20 cellular contexts compared by ENCODE assay signal in the genomic region with DNA sequence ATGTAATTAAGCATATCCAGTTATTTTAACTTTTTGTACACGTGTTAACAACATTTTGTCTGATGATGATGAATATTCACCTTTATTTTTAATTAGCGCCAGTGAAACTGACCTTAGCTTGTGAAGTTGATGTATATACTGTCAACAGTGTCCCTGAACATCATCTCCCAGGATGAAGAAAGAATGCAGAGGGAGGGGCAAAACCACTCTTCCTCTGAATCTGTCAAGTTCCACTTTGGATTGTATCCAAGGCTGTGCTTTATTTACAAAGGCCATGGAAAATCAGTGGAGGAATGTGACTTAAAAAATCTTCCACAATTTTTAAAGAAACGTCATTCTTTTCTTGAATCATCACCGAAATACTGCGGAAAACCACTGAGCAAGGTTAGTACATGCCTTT. TPM values are rescaled to one million over a fixed set of nuclear protein-coding genes. Genes with fewer than 3 reads are reported as not detected.
DNase-seq lines count a peak whose midpoint lies in the region; ATAC-seq, FAIRE-seq and TF ChIP-seq lines count a peak whose summit lies in the region.
"Had no signal": no experiment of that assay in that cellular context is flagged by ENCODE, and none has a peak within 500 bp of the region (broad histone marks: within the 10 kb centered on the region; RNA-seq: fewer than 3 reads in every experiment).

No MANE protein-coding gene starts in this region.

- H3K4me1 ChIP-seq in PC-3 (ENCODE audit: insufficient read depth, low read length): peaks cover 19% of the 10 kb centered on the region
- peaks cover 6% of the 10 kb centered on the region for H3K4me1 ChIP-seq in OCI-LY7 (ENCODE audit: insufficient read depth, low read length, poor library complexity, severe bottlenecking)

- H2AFZ ChIP-seq in PC-3 (ENCODE audit: low read length) (no peak overlapping the region), OCI-LY7 (ENCODE audit: low read length) (no peak overlapping the region)

- BruUV-seq in PC-3 (replicated peaks; lab: Mats Ljungman, UMichigan) (no TSS peak), OCI-LY7 (replicated peaks; lab: Mats Ljungman, UMichigan) (no TSS peak)

- CTCF ChIA-PET in PC-3 (lab: Charles Lee): no interaction called here
- CTCF ChIA-PET in OCI-LY7 (lab: Charles Lee; ENCODE audit: unreplicated experiment): no interaction called here

- H3K4me3 ChIP-seq in AG10803 (ENCODE audit: low read length) (no peak overlapping the region), PC-3 (ENCODE audit: low read length) (no peak overlapping the region), bronchial epithelial cell (ENCODE audit: low read depth, low read length) (no peak overlapping the region), OCI-LY7 (ENCODE audit: low read depth, low read length, poor library complexity, severe bottlenecking) (no peak overlapping the region)
- H3K4me3 ChIP-seq: esophagus muscularis mucosa, thoracic aorta had no signal

- DNase-seq in AG10803 (ENCODE audit: low read depth): peak; percentile 25
- DNase-seq in PC-3: peak; percentile 54
- DNase-seq in bronchial epithelial cell (ENCODE audit: low read depth): peak; percentile 49
- DNase-seq in left kidney (ENCODE audit: low read depth, low spot score): peak; percentile 23
- no peak for DNase-seq in substantia nigra (lab: John Stamatoyannopoulos, UW)
- no peak for DNase-seq in OCI-LY7 (ENCODE audit: low spot score)
- no peak for DNase-seq in hippocampal formation (lab: John Stamatoyannopoulos, UW)
- DNase-seq: activated CD4-positive, alpha-beta memory T cell treated with anti-CD3 and anti-CD28 coated beads, Interleukin-2, amount 10 ng/mL, durations not matched to agents 7 days and 5 days; activated naive CD4-positive, alpha-beta T cell treated with anti-CD3 and anti-CD28 coated beads, Interleukin-2, amount 10 ng/mL, durations not matched to agents 7 days and 5 days; activated T-cell treated with anti-CD3 and anti-CD28 coated beads, Interleukin-2, amount 50 U/mL, for 24 hours; caudate nucleus; NCI-H1930; NCI-H446 treated with DMSO at 0.1 percent for 48 hours; NK-92 treated with Interleukin-12 subunit alpha and Interleukin-12 subunit beta, amount 100 ng/mL, for 24 hours; T-helper 1 cell had no signal

- H3K9me3 ChIP-seq in PC-3 (ENCODE audit: low read length) (no peaks in the 10 kb centered on the region), OCI-LY7 (ENCODE audit: low read length) (no peaks in the 10 kb centered on the region)
- H3K9me3 ChIP-seq: esophagus muscularis mucosa, thoracic aorta had no signal

- no peak overlapping the region for H3K27ac ChIP-seq in PC-3 (ENCODE audit: low read length)
- no peak overlapping the region for H3K27ac ChIP-seq in substantia nigra (ENCODE audit: low read depth, low read length, poor library complexity, severe bottlenecking)
- no peak overlapping the region for H3K27ac ChIP-seq in OCI-LY7 (ENCODE audit: low read depth, low read length, poor library complexity, severe bottlenecking)
- H3K27ac ChIP-seq: esophagus muscularis mucosa, thoracic aorta had no signal

- H3K36me3 ChIP-seq in PC-3 (ENCODE audit: low read depth, low read length): no peaks in the 10 kb centered on the region
- no peaks in the 10 kb centered on the region for H3K36me3 ChIP-seq in bronchial epithelial cell (ENCODE audit: control insufficient read depth, insufficient read depth, low read length)
- H3K36me3 ChIP-seq in OCI-LY7 (ENCODE audit: insufficient read depth, low read length): no peaks in the 10 kb centered on the region
- H3K36me3 ChIP-seq: esophagus muscularis mucosa, thoracic aorta had no signal

- H3K79me2 ChIP-seq in PC-3 (ENCODE audit: low read length) (no peaks in the 10 kb centered on the region), OCI-LY7 (ENCODE audit: insufficient read depth, low read depth, low read length) (no peaks in the 10 kb centered on the region)

- ATAC-seq in PC-3: no peak
- ATAC-seq in HG02938 (IDR thresholded peaks at IDR 0.05; ENCODE audit: unreplicated experiment): no peak
- ATAC-seq: stimulated activated effector memory CD8-positive, alpha-beta T cell treated with anti-CD3 and anti-CD28 coated beads, Interleukin-12 subunit alpha, Interleukin-12 subunit beta, amount 100 ng/mL, for 72 hours had no signal

- H3K27me3 ChIP-seq in PC-3 (ENCODE audit: low read length): no peaks in the 10 kb centered on the region
- H3K27me3 ChIP-seq in bronchial epithelial cell (ENCODE audit: control insufficient read depth, insufficient read depth, low read length): no peaks in the 10 kb centered on the region
- H3K27me3 ChIP-seq: esophagus muscularis mucosa had no signal

- no peak for FAIRE-seq in bronchial epithelial cell (lab: Jason Lieb, UNC)
- FAIRE-seq: keratinocyte had no signal

- no peak overlapping the region for H3K9ac ChIP-seq in PC-3 (ENCODE audit: low read length)

- no peak overlapping the region for H3K4me2 ChIP-seq in PC-3 (ENCODE audit: low read length)
- H3K4me2 ChIP-seq in OCI-LY7 (ENCODE audit: low read length): no peak overlapping the region

- intact Hi-C loops in PC-3 (cut with micrococcal nuclease) (no loop called here), OCI-LY7 (cut with micrococcal nuclease; ENCODE audit: unreplicated experiment) (no loop called here)

- TF ChIP-seq CTCF in AG10803 (conservative IDR thresholded peaks at IDR 0.05; ENCODE audit: low read length) (no peak), PC-3 (conservative IDR thresholded peaks at IDR 0.05; ENCODE audit: low read depth, low read length) (no peak), bronchial epithelial cell (IDR thresholded peaks at IDR 0.05; ENCODE audit: insufficient read depth, low read length, severe bottlenecking) (no peak), OCI-LY7 (conservative IDR thresholded peaks at IDR 0.05; ENCODE audit: low read length) (no peak)

- H4K20me1 ChIP-seq in PC-3 (ENCODE audit: low read length) (no peaks in the 10 kb centered on the region), OCI-LY7 (ENCODE audit: insufficient read depth, low read length) (no peaks in the 10 kb centered on the region)

- H3K9me2 ChIP-seq in PC-3 (replicated peaks; ENCODE audit: low read length) (no peaks in the 10 kb centered on the region), OCI-LY7 (ENCODE audit: insufficient read depth, low read length) (no peaks in the 10 kb centered on the region)

- POLR2A ChIA-PET in PC-3 (lab: Charles Lee; ENCODE audit: unreplicated experiment) (no interaction called here), OCI-LY7 (lab: Charles Lee) (no interaction called here)

- H3F3A ChIP-seq in PC-3 (ENCODE audit: low read length, unreplicated experiment): no peaks in the 10 kb centered on the region

RNA-seq across cellular contexts. Expression of a gene that starts 4.5 kb away (rescaled TPM):
- total RNA-seq in PC-3 (2014; rRNA removed) (2.4 and 2.6 TPM in 2 replicates), bronchial epithelial cell (1.2 and 1.3 TPM in 2 replicates), OCI-LY7 (2022) (2.8 and 3.1 TPM in 2 replicates)
- total RNA-seq in OCI-LY7 (2014; rRNA removed; shearing (Covaris generic)): 0.50 and 5.0 TPM in 2 replicates

Comparison
In these comparisons a context has a peak if more than half of its experiments do, and no peak if none do; other contexts are left out.
1. DNase-seq: peak in AG10803 (single experiment), PC-3 (single experiment), bronchial epithelial cell (single experiment) and left kidney (single experiment); none in substantia nigra (0 of 49), OCI-LY7 (single experiment) and hippocampal formation (0 of 2).